ENCODE assay signal across 13 cellular contexts in the genomic region with DNA sequence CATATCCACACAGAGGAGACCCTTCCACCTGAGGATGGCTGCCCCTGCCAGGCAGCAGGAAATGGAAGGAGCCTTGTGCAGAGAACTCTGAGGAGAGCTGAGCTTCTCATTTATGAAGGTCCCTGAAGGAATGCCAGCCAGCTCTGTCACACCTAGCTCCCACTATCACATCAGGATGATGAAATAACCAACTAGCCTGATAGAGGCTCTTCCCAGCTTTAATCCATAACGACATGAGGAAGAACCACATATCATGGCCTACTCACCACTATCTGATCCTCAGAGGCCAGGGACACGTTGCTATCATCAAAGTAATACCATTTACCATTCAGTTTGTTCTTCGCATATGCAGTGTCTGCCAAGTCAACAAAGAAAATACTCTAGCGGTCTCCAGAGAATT. TPM values are rescaled to one million over a fixed set of nuclear protein-coding genes. Genes with fewer than 3 reads are reported as not detected.
DNase-seq lines count a peak whose midpoint lies in the region; ATAC-seq and TF ChIP-seq lines count a peak whose summit lies in the region.
"Had no signal": no experiment of that assay in that cellular context is flagged by ENCODE, and none has a peak within 500 bp of the region (broad histone marks: within the 10 kb centered on the region; RNA-seq: fewer than 3 reads in every experiment).

No MANE protein-coding gene starts in this region.

- H2AFZ ChIP-seq in neuronal stem cell (ENCODE audit: low read length): no peak overlapping the region

- no CpG with 5 or more reads among the region's 4 CpGs for WGBS in neuronal stem cell (ENCODE audit: extremely low coverage in 2 of 2, insufficient read length in 2 of 2, insufficient replicate concordance in 1 of 2), 2 donors

- no peak overlapping the region for H4K8ac ChIP-seq in neuronal stem cell (ENCODE audit: low read depth, low read length)

- no peak for TF ChIP-seq CTCF in 22Rv1 (IDR thresholded peaks at IDR 0.05)

- H3K9ac ChIP-seq in rectal smooth muscle tissue (ENCODE audit: low read length) (no peak overlapping the region), neuronal stem cell (ENCODE audit: low read depth, low read length, poor library complexity) (no peak overlapping the region)

- H3K27ac ChIP-seq in 22Rv1: peak overlapping the region; percentile 74
- peak overlapping the region; percentile 61 for H3K27ac ChIP-seq in epithelial cell of prostate
- H3K27ac ChIP-seq in rectal smooth muscle tissue (ENCODE audit: low read depth, low read length): peak overlapping the region; percentile 98
- H3K27ac ChIP-seq in neuronal stem cell (replicated peaks; ENCODE audit: low read length): no peak overlapping the region

- H3K27ac Mint-ChIP-seq in IgD-negative memory B cell: peak overlapping the region; percentile 64 to 96 (median 70)

- H3K36me3 ChIP-seq in rectal smooth muscle tissue (ENCODE audit: control insufficient read depth, insufficient read depth, low read length): peaks cover 6% of the 10 kb centered on the region
- peaks cover 15 to 69% of the 10 kb centered on the region in 2 donors for H3K36me3 ChIP-seq in neuronal stem cell (replicated peaks in 1 of 2; ENCODE audit: control insufficient read depth in 2 of 2, insufficient read depth in 2 of 2, low read length in 2 of 2)

- no peak overlapping the region for H2BK5ac ChIP-seq in neuronal stem cell (ENCODE audit: low read length)

- H4K91ac ChIP-seq in neuronal stem cell (ENCODE audit: low read depth, low read length, poor library complexity): no peak overlapping the region

- H3K4me3 ChIP-seq in rectal smooth muscle tissue (ENCODE audit: low read length): no peak overlapping the region
- no peak overlapping the region for H3K4me3 ChIP-seq in neuronal stem cell (ENCODE audit: low read length in 2 of 2)
- H3K4me3 ChIP-seq: HAP-1 had no signal

- no peak for DNase-seq in epithelial cell of prostate (ENCODE audit: low read depth, low spot score)
- DNase-seq in SW 1271 (lab: John Stamatoyannopoulos, UW): no peak
- DNase-seq in neuronal stem cell (ENCODE audit: low spot score): no peak
- DNase-seq in activated CD8-positive, alpha-beta memory T cell treated with anti-CD3 and anti-CD28 coated beads for 24 hours: no peak
- DNase-seq: KG1, NCI-H2107, RPMI8226 had no signal

- H3K4me1 ChIP-seq in rectal smooth muscle tissue (ENCODE audit: control insufficient read depth, insufficient read depth, low read length) (peaks cover 11% of the 10 kb centered on the region), neuronal stem cell (ENCODE audit: control insufficient read depth in 2 of 2, insufficient read depth in 1 of 2, low read depth in 1 of 2, low read length in 2 of 2) (no peaks in the 10 kb centered on the region)
- H3K4me1 ChIP-seq: HAP-1 had no signal

- H3K36me3 Mint-ChIP-seq in IgD-negative memory B cell: peaks cover 12% of the 10 kb centered on the region

- H3K4ac ChIP-seq in neuronal stem cell (ENCODE audit: low read length): no peak overlapping the region

- H3K27me3 Mint-ChIP-seq in IgD-negative memory B cell: no peaks in the 10 kb centered on the region
- H3K27me3 Mint-ChIP-seq: progenitor cell of endocrine pancreas had no signal

- no peak overlapping the region for H3K18ac ChIP-seq in neuronal stem cell (ENCODE audit: low read length)

- no peaks in the 10 kb centered on the region for H3K79me1 ChIP-seq in neuronal stem cell (ENCODE audit: low read depth, low read length)

- peaks cover 11 to 20% (median 15%) of the 10 kb centered on the region in 3 donors for H3K4me1 Mint-ChIP-seq in IgD-negative memory B cell

- no peak overlapping the region for H2BK12ac ChIP-seq in neuronal stem cell (ENCODE audit: low read length)

- no peak overlapping the region for H3K14ac ChIP-seq in neuronal stem cell (ENCODE audit: low read length)

- no peak overlapping the region for H2BK15ac ChIP-seq in neuronal stem cell (ENCODE audit: low read length)

- no peaks in the 10 kb centered on the region for H3K9me3 Mint-ChIP-seq in IgD-negative memory B cell

- H2AK5ac ChIP-seq in neuronal stem cell (ENCODE audit: low read depth, low read length): no peak overlapping the region

- peak overlapping the region in 1 of 4 donors; percentile 82 for H3K4me3 Mint-ChIP-seq in IgD-negative memory B cell

- H3K27me3 ChIP-seq in rectal smooth muscle tissue (ENCODE audit: control insufficient read depth, insufficient read depth, low read length) (no peaks in the 10 kb centered on the region), neuronal stem cell (ENCODE audit: control insufficient read depth in 3 of 3, insufficient read depth in 3 of 3, low read depth in 1 of 3, low read length in 3 of 3) (no peaks in the 10 kb centered on the region)

- no peak for ATAC-seq in HG02870 (IDR thresholded peaks at IDR 0.05; ENCODE audit: unreplicated experiment)

- H3K9me3 ChIP-seq in neuronal stem cell (replicated peaks in 1 of 2; ENCODE audit: control insufficient read depth in 2 of 2, insufficient read depth in 1 of 2, low read depth in 1 of 2, low read length in 2 of 2): no peaks in the 10 kb centered on the region
- H3K9me3 ChIP-seq: HAP-1 had no signal

- H2BK120ac ChIP-seq in neuronal stem cell (ENCODE audit: low read depth, low read length): no peak overlapping the region

- H3K4me2 ChIP-seq in neuronal stem cell (ENCODE audit: insufficient read depth, low read length, poor library complexity, severe bottlenecking): no peak overlapping the region

- H3K23ac ChIP-seq in neuronal stem cell (ENCODE audit: low read depth, low read length, poor library complexity): no peak overlapping the region

RNA-seq across cellular contexts. Expression of a gene that starts 1.5 kb away (rescaled TPM):
- 1.5 TPM for polyA plus RNA-seq in IgD-negative memory B cell
- polyA plus RNA-seq in neuronal stem cell (2013, experiment 1 of 2): 3.4 TPM
- polyA plus RNA-seq in neuronal stem cell (2013, experiment 2 of 2): 4.7 TPM
